In genomic region chr4:44623687-44624086, GRCh38 we compare ENCODE assay signal across 34 cellular contexts. TPM values are rescaled to one million over a fixed set of nuclear protein-coding genes. Genes with fewer than 3 reads are reported as not detected.
"Had no signal": no experiment of that assay in that cellular context is flagged by ENCODE, and none has a peak within 500 bp of the region (broad histone marks: within the 10 kb centered on the region; RNA-seq: fewer than 3 reads in every experiment).

No MANE protein-coding gene starts in this region.

- ATAC-seq: activated CD4-positive, alpha-beta T cell treated with anti-CD3 and anti-CD28 coated beads for 36 hours; activated CD8-positive, alpha-beta memory T cell treated with anti-CD3 and anti-CD28 coated beads, Interleukin-2, amount 10 ng/mL, durations not matched to agents 7 days and 5 days; activated CD8-positive, alpha-beta T cell treated with anti-CD3 and anti-CD28 coated beads, Interleukin-2, amount 10 ng/mL, durations not matched to agents 7 days and 5 days; activated naive CD8-positive, alpha-beta T cell treated with anti-CD3 and anti-CD28 coated beads, Interleukin-2, amount 50 U/mL, for 24 hours; body of pancreas; effector memory CD8-positive, alpha-beta T cell; gastroesophageal sphincter had no signal

- H3K4me3 ChIP-seq: adrenal gland, body of pancreas, esophagus muscularis mucosa, gastroesophageal sphincter had no signal

- DNase-seq: activated CD4-positive, alpha-beta memory T cell treated with anti-CD3 and anti-CD28 coated beads for 36 hours; activated CD4-positive, alpha-beta T cell treated with anti-CD3 and anti-CD28 coated beads for 36 hours; activated CD4-positive, alpha-beta T cell treated with anti-CD3 and anti-CD28 coated beads, Interleukin-2, amount 10 ng/mL, durations not matched to agents 24 days and 14 days; activated CD4-positive, CD25-positive, alpha-beta regulatory T cell; activated CD4-positive, CD25-positive, alpha-beta regulatory T cell treated with anti-CD3 and anti-CD28 coated beads, Interleukin-2, amount 50 U/mL, for 72 hours; activated CD8-positive, alpha-beta memory T cell treated with anti-CD3 and anti-CD28 coated beads, Interleukin-2, amount 10 ng/mL, durations not matched to agents 7 days and 5 days; activated CD8-positive, alpha-beta memory T cell treated with anti-CD3 and anti-CD28 coated beads, Interleukin-2, amount 50 U/mL, for 4 hours; activated CD8-positive, alpha-beta T cell treated with anti-CD3 and anti-CD28 coated beads, Interleukin-2, amount 10 ng/mL, durations not matched to agents 7 days and 5 days; activated effector memory CD4-positive, alpha-beta T cell treated with anti-CD3 and anti-CD28 coated beads, Interleukin-2, amount 50 U/mL, for 16 hours; activated naive CD4-positive, alpha-beta T cell treated with anti-CD3 and anti-CD28 coated beads for 36 hours; activated naive CD8-positive, alpha-beta T cell treated with anti-CD3 and anti-CD28 coated beads for 36 hours; activated naive CD8-positive, alpha-beta T cell treated with anti-CD3 and anti-CD28 coated beads, Interleukin-2, amount 50 U/mL, for 24 hours; activated T-cell treated with anti-CD3 and anti-CD28 coated beads, Interleukin-2, amount 50 U/mL, for 1 hour; activated T-cell treated with anti-CD3 and anti-CD28 coated beads, Interleukin-2, amount 50 U/mL, for 48 hours; adrenal gland; amygdala; aorta; body of pancreas; caudate nucleus; cortex of kidney; dermis blood vessel endothelial cell; effector CD4-positive, alpha-beta T cell; effector memory CD8-positive, alpha-beta T cell; erythroblast; foreskin melanocyte; T-helper 2 cell had no signal

RNA-seq across cellular contexts. Expression of gene YIPF7, which starts 27.7 kb away (rescaled TPM):
- total RNA-seq: activated CD4-positive, alpha-beta memory T cell treated with anti-CD3 and anti-CD28 coated beads for 36 hours; activated CD4-positive, alpha-beta T cell treated with anti-CD3 and anti-CD28 coated beads for 36 hours; activated CD4-positive, alpha-beta T cell treated with anti-CD3 and anti-CD28 coated beads, Interleukin-2, amount 10 ng/mL, durations not matched to agents 24 days and 14 days; activated CD8-positive, alpha-beta memory T cell treated with anti-CD3 and anti-CD28 coated beads for 36 hours; activated CD8-positive, alpha-beta memory T cell treated with anti-CD3 and anti-CD28 coated beads, Interleukin-2, amount 10 ng/mL, durations not matched to agents 7 days and 5 days; activated CD8-positive, alpha-beta T cell treated with anti-CD3 and anti-CD28 coated beads, Interleukin-2, amount 10 ng/mL, durations not matched to agents 7 days and 5 days; activated naive CD4-positive, alpha-beta T cell treated with anti-CD3 and anti-CD28 coated beads for 36 hours; activated naive CD8-positive, alpha-beta T cell treated with anti-CD3 and anti-CD28 coated beads for 36 hours; activated T-helper 1 cell treated with anti-CD3 and anti-CD28 coated beads, Interleukin-12 subunit alpha, Interleukin-12 subunit beta, Interleukin-2, Interleukin-4 antibody, amounts not matched to agents 30 ng/mL and 10 ng/mL and 1 ng/mL, durations not matched to agents 14 hours and 24 hours and 36 hours; activated T-helper 2 cell treated with anti-CD3 and anti-CD28 coated beads, Interferon-gamma antibody, Interleukin-2, Interleukin-4, amounts not matched to agents 10 μg/mL and 5 μg/mL and 100 μg/mL, durations not matched to agents 14 hours and 24 hours and 36 hours; adrenal gland; aorta; body of pancreas; chondrocyte; dermis blood vessel endothelial cell; esophagus muscularis mucosa; fibroblast of villous mesenchyme; gastroesophageal sphincter; T-helper 1 cell treated with Interleukin-12 subunit alpha and Interleukin-12 subunit beta and Interleukin-4 antibody, amounts not matched to agents 30 ng/mL and 1 ng/mL, for 36 hours had no signal
